15 cellular contexts compared by ENCODE assay signal in genomic region chr9:125561497-125562148, GRCh38.
DNase-seq lines count a peak whose midpoint lies in the region; ATAC-seq and TF ChIP-seq lines count a peak whose summit lies in the region.
"Had no signal": no experiment of that assay in that cellular context is flagged by ENCODE, and none has a peak within 500 bp of the region (broad histone marks: within the 10 kb centered on the region; RNA-seq: fewer than 3 reads in every experiment).

No MANE protein-coding gene starts in this region.

- TF ChIP-seq CTCF in mucosa of descending colon (IDR thresholded peaks at IDR 0.05) (no peak), RWPE1 (conservative IDR thresholded peaks at IDR 0.05; ENCODE audit: low read depth) (no peak)

- H3K36me3 ChIP-seq in Karpas-422 (ENCODE audit: insufficient read depth, low read length) = no peaks in the 10 kb centered on the region
- H3K36me3 ChIP-seq in mucosa of descending colon (ENCODE audit: low read depth) = no peaks in the 10 kb centered on the region
- peaks cover 0 to 13% of the 10 kb centered on the region in 2 donors for H3K36me3 ChIP-seq in neuronal stem cell (replicated peaks in 1 of 2; ENCODE audit: control insufficient read depth in 2 of 2, insufficient read depth in 2 of 2, low read length in 2 of 2)

- no peaks in the 10 kb centered on the region; the same call in 1 of the 2 replicates for H3K79me2 ChIP-seq in Karpas-422 (ENCODE audit: low read length)
- H3K79me2 ChIP-seq: hepatocyte had no signal

- no peaks in the 10 kb centered on the region for H3K79me1 ChIP-seq in neuronal stem cell (ENCODE audit: low read depth, low read length)

- H4K20me1 ChIP-seq in Karpas-422 (ENCODE audit: insufficient read depth, low read depth, low read length) = peaks cover 24% of the 10 kb centered on the region; the same call in 1 of the 2 replicates

- POLR2A ChIA-PET in RWPE1 (lab: Yijun Ruan, JAX; ENCODE audit: low non-redundant PET) = no interaction called here

- H3K27ac ChIP-seq in Karpas-422 (ENCODE audit: low read length) (no peak overlapping the region), neuronal stem cell (replicated peaks; ENCODE audit: low read length) (no peak overlapping the region), RWPE1 (no peak overlapping the region)
- H3K27ac ChIP-seq: A549, hepatocyte, VCaP had no signal

- H3K4me2 ChIP-seq in Karpas-422 (ENCODE audit: low read depth, low read length, poor library complexity, severe bottlenecking) = peak overlapping the region; percentile 51
- H3K4me2 ChIP-seq in neuronal stem cell (ENCODE audit: insufficient read depth, low read length, poor library complexity, severe bottlenecking) = no peak overlapping the region
- H3K4me2 ChIP-seq: A549, hepatocyte, smooth muscle cell had no signal

- H3K14ac ChIP-seq in neuronal stem cell (ENCODE audit: low read length) = no peak overlapping the region

- no peak overlapping the region for H3K4ac ChIP-seq in neuronal stem cell (ENCODE audit: low read length)

- H4K8ac ChIP-seq in neuronal stem cell (ENCODE audit: low read depth, low read length) = no peak overlapping the region

- H3K9me3 ChIP-seq in Karpas-422 (ENCODE audit: low read length) = no peaks in the 10 kb centered on the region
- H3K9me3 ChIP-seq in mucosa of descending colon = no peaks in the 10 kb centered on the region
- H3K9me3 ChIP-seq in neuronal stem cell (replicated peaks in 1 of 2; ENCODE audit: control insufficient read depth in 2 of 2, insufficient read depth in 1 of 2, low read depth in 1 of 2, low read length in 2 of 2) = no peaks in the 10 kb centered on the region
- H3K9me3 ChIP-seq: A549 had no signal

- no CpG with 5 or more reads among the region's 4 CpGs for WGBS in neuronal stem cell (ENCODE audit: extremely low coverage in 2 of 2, insufficient read length in 2 of 2, insufficient replicate concordance in 1 of 2), 2 donors

- H2AK5ac ChIP-seq in neuronal stem cell (ENCODE audit: low read depth, low read length) = no peak overlapping the region

- ATAC-seq in activated CD4-positive, CD25-positive, alpha-beta regulatory T cell treated with anti-CD3 and anti-CD28 coated beads, Interleukin-2, amount 50 U/mL, for 24 hours = peak; percentile 28 to 67
- peak; percentile 54 for ATAC-seq in GM19452 (IDR thresholded peaks at IDR 0.05; ENCODE audit: unreplicated experiment)
- peak; percentile 60 for ATAC-seq in mucosa of descending colon
- ATAC-seq: A549 had no signal

- H3K23ac ChIP-seq in neuronal stem cell (ENCODE audit: low read depth, low read length, poor library complexity) = no peak overlapping the region

- no peak overlapping the region for H4K91ac ChIP-seq in neuronal stem cell (ENCODE audit: low read depth, low read length, poor library complexity)

- no peak overlapping the region for H2BK5ac ChIP-seq in neuronal stem cell (ENCODE audit: low read length)

- H3K4me1 ChIP-seq in Karpas-422 (ENCODE audit: low read length) (peaks cover 35% of the 10 kb centered on the region), mucosa of descending colon (ENCODE audit: low read depth) (no peaks in the 10 kb centered on the region), neuronal stem cell (ENCODE audit: control insufficient read depth in 2 of 2, insufficient read depth in 1 of 2, low read depth in 1 of 2, low read length in 2 of 2) (peaks cover 3 to 4% of the 10 kb centered on the region in 2 donors)
- H3K4me1 ChIP-seq: A549 had no signal

- no peak for DNase-seq in activated CD4-positive, CD25-positive, alpha-beta regulatory T cell treated with anti-CD3 and anti-CD28 coated beads, Interleukin-2, amount 50 U/mL, for 72 hours
- peak; percentile 50 for DNase-seq in Karpas-422
- no peak for DNase-seq in mucosa of descending colon
- DNase-seq in stimulated activated CD4-positive, alpha-beta T cell treated with anti-CD3 and anti-CD28 coated beads, Interleukin-4, amount 100 ng/mL, for 4 hours = no peak
- DNase-seq in neuronal stem cell (ENCODE audit: low spot score) = no peak
- DNase-seq in RWPE1 (ENCODE audit: low spot score) = no peak
- DNase-seq: amygdala, EL, endodermal cell had no signal

- no peak overlapping the region for H2BK120ac ChIP-seq in neuronal stem cell (ENCODE audit: low read depth, low read length)

- H3K27me3 ChIP-seq in Karpas-422 (ENCODE audit: low read length) = no peaks in the 10 kb centered on the region
- H3K27me3 ChIP-seq in neuronal stem cell (ENCODE audit: control insufficient read depth in 3 of 3, insufficient read depth in 3 of 3, low read depth in 1 of 3, low read length in 3 of 3) = no peaks in the 10 kb centered on the region
- H3K27me3 ChIP-seq: hepatocyte had no signal

- no peak overlapping the region for H2AFZ ChIP-seq in Karpas-422 (ENCODE audit: low read length)
- no peak overlapping the region for H2AFZ ChIP-seq in neuronal stem cell (ENCODE audit: low read length)
- H2AFZ ChIP-seq: hepatocyte had no signal

- H2BK15ac ChIP-seq in neuronal stem cell (ENCODE audit: low read length) = no peak overlapping the region

- intact Hi-C loops in mucosa of descending colon (cut with DNase I, micrococcal nuclease) = loop anchor here in 1 of 2 donors (10.0 kb wide), 1 partner anchor 73 kb away; no protein-coding TSS in a partner anchor

- no peak overlapping the region for H2BK12ac ChIP-seq in neuronal stem cell (ENCODE audit: low read length)

- peak overlapping the region; percentile 7; the same call in 1 of the 2 replicates for H3K4me3 ChIP-seq in Karpas-422 (ENCODE audit: low read length)
- H3K4me3 ChIP-seq in mucosa of descending colon = no peak overlapping the region
- H3K4me3 ChIP-seq in neuronal stem cell (ENCODE audit: low read length in 2 of 2) = no peak overlapping the region
- H3K4me3 ChIP-seq: A549, hepatocyte, smooth muscle cell had no signal

- no peak overlapping the region for H3K18ac ChIP-seq in neuronal stem cell (ENCODE audit: low read length)

- H3K9me2 ChIP-seq in Karpas-422 (replicated peaks; ENCODE audit: insufficient read depth, low read length) = no peaks in the 10 kb centered on the region

- H3K9ac ChIP-seq in Karpas-422 (ENCODE audit: low read length) (no peak overlapping the region), neuronal stem cell (ENCODE audit: low read depth, low read length, poor library complexity) (no peak overlapping the region)

- CTCF ChIA-PET in RWPE1 (lab: Yijun Ruan, JAX) = interaction anchor here (0.5 kb wide), 1 partner anchor 10 kb away, joined by 4 read pairs; no protein-coding TSS in a partner anchor
